ENCODE assay signal across 8 cellular contexts in genomic region chr12:108337235-108338223, GRCh38. TPM values are rescaled to one million over a fixed set of nuclear protein-coding genes. Genes with fewer than 3 reads are reported as not detected.
DNase-seq lines count a peak whose midpoint lies in the region; ATAC-seq, FAIRE-seq and TF ChIP-seq lines count a peak whose summit lies in the region.

No MANE protein-coding gene starts in this region.

- no peaks in the 10 kb centered on the region for H3K9me3 Mint-ChIP-seq in endothelial cell (ENCODE audit: unreplicated experiment)
- H3K9me3 Mint-ChIP-seq in nephron = no peaks in the 10 kb centered on the region
- no peaks in the 10 kb centered on the region for H3K9me3 Mint-ChIP-seq in activated CD8-positive, alpha-beta memory T cell treated with anti-CD3 and anti-CD28 coated beads, Interleukin-2, amount 10 ng/mL, durations not matched to agents 7 days and 5 days (ENCODE audit: low read depth)
- H3K9me3 Mint-ChIP-seq in activated T-helper 2 cell treated with anti-CD3 and anti-CD28 coated beads, Interferon-gamma antibody, Interleukin-2, Interleukin-4, amounts not matched to agents 10 μg/mL and 5 μg/mL and 100 μg/mL, durations not matched to agents 14 hours and 24 hours and 36 hours = no peaks in the 10 kb centered on the region

- TF ChIP-seq CTCF in endothelial cell (IDR thresholded peaks at IDR 0.05; ENCODE audit: unreplicated experiment) = peak; percentile 68
- TF ChIP-seq CTCF in nephron (IDR thresholded peaks at IDR 0.05; ENCODE audit: unreplicated experiment in 3 of 3) = peak; percentile 40 to 54 (median 44)

- CTCF ChIA-PET in activated CD8-positive, alpha-beta memory T cell treated with anti-CD3 and anti-CD28 coated beads, Interleukin-2, amount 10 ng/mL, durations not matched to agents 7 days and 5 days (lab: Charles Lee) = no interaction called here

- DNase-seq in GM12892 (ENCODE audit: insufficient read length) = no peak
- peak; percentile 26 for DNase-seq in NCI-H460 (ENCODE audit: extremely low read depth, low read depth)
- peak; percentile 44 for DNase-seq in endothelial cell (ENCODE audit: low spot score)
- no peak for DNase-seq in activated T-cell treated with anti-CD3 and anti-CD28 coated beads, Interleukin-2, amount 50 U/mL, for 1 hour
- no peak for DNase-seq in activated CD8-positive, alpha-beta memory T cell treated with anti-CD3 and anti-CD28 coated beads, Interleukin-2, amount 10 ng/mL, durations not matched to agents 7 days and 5 days
- no peak for DNase-seq in activated T-helper 2 cell treated with anti-CD3 and anti-CD28 coated beads, Interferon-gamma antibody, Interleukin-2, Interleukin-4, amounts not matched to agents 10 μg/mL and 5 μg/mL and 100 μg/mL, durations not matched to agents 14 hours and 24 hours and 36 hours (ENCODE audit: low spot score)

- H3K4me1 ChIP-seq in ACC112 (ENCODE audit: control insufficient read depth, insufficient read depth, low read length, unreplicated experiment) = peaks cover 23% of the 10 kb centered on the region

- ATAC-seq in activated CD8-positive, alpha-beta memory T cell treated with anti-CD3 and anti-CD28 coated beads, Interleukin-2, amount 10 ng/mL, durations not matched to agents 7 days and 5 days = no peak

- peaks cover 3% of the 10 kb centered on the region; the same call in 1 of the 2 replicates for H3K36me3 ChIP-seq in ACC112 (ENCODE audit: insufficient read depth, low read length)

- no peak for TF ChIP-seq POLR2A in GM12892 (IDR thresholded peaks at IDR 0.05; ENCODE audit: low read depth, low read length)

- H3K4me1 Mint-ChIP-seq in endothelial cell (ENCODE audit: unreplicated experiment) = peaks cover 25% of the 10 kb centered on the region
- peaks cover 19% of the 10 kb centered on the region for H3K4me1 Mint-ChIP-seq in nephron
- peaks cover 9% of the 10 kb centered on the region for H3K4me1 Mint-ChIP-seq in activated CD8-positive, alpha-beta memory T cell treated with anti-CD3 and anti-CD28 coated beads, Interleukin-2, amount 10 ng/mL, durations not matched to agents 7 days and 5 days
- H3K4me1 Mint-ChIP-seq in activated T-helper 2 cell treated with anti-CD3 and anti-CD28 coated beads, Interferon-gamma antibody, Interleukin-2, Interleukin-4, amounts not matched to agents 10 μg/mL and 5 μg/mL and 100 μg/mL, durations not matched to agents 14 hours and 24 hours and 36 hours (ENCODE audit: low read depth) = peaks cover 6% of the 10 kb centered on the region

- no peaks in the 10 kb centered on the region for H3K36me3 Mint-ChIP-seq in endothelial cell (ENCODE audit: low read depth, unreplicated experiment)
- no peaks in the 10 kb centered on the region for H3K36me3 Mint-ChIP-seq in nephron (ENCODE audit: low read depth)
- H3K36me3 Mint-ChIP-seq in activated CD8-positive, alpha-beta memory T cell treated with anti-CD3 and anti-CD28 coated beads, Interleukin-2, amount 10 ng/mL, durations not matched to agents 7 days and 5 days = no peaks in the 10 kb centered on the region
- H3K36me3 Mint-ChIP-seq in activated T-helper 2 cell treated with anti-CD3 and anti-CD28 coated beads, Interferon-gamma antibody, Interleukin-2, Interleukin-4, amounts not matched to agents 10 μg/mL and 5 μg/mL and 100 μg/mL, durations not matched to agents 14 hours and 24 hours and 36 hours (ENCODE audit: low read depth) = no peaks in the 10 kb centered on the region

- no peak overlapping the region for H3K4me3 Mint-ChIP-seq in endothelial cell (ENCODE audit: unreplicated experiment)
- peak overlapping the region; percentile 4 to 78 (median 40) for H3K4me3 Mint-ChIP-seq in nephron
- H3K4me3 Mint-ChIP-seq in activated CD8-positive, alpha-beta memory T cell treated with anti-CD3 and anti-CD28 coated beads, Interleukin-2, amount 10 ng/mL, durations not matched to agents 7 days and 5 days = no peak overlapping the region
- no peak overlapping the region for H3K4me3 Mint-ChIP-seq in activated T-helper 2 cell treated with anti-CD3 and anti-CD28 coated beads, Interferon-gamma antibody, Interleukin-2, Interleukin-4, amounts not matched to agents 10 μg/mL and 5 μg/mL and 100 μg/mL, durations not matched to agents 14 hours and 24 hours and 36 hours (ENCODE audit: low read depth)

- H3K27me3 ChIP-seq in ACC112 (ENCODE audit: insufficient read depth, low read length) = no peaks in the 10 kb centered on the region

- H3K27ac ChIP-seq in ACC112 (ENCODE audit: low read depth, low read length) = no peak overlapping the region

- FAIRE-seq in GM12892 (lab: Jason Lieb, UNC) = peak; percentile 70

- H3K27ac Mint-ChIP-seq in endothelial cell (ENCODE audit: unreplicated experiment) (no peak overlapping the region), nephron (no peak overlapping the region)
- H3K27ac Mint-ChIP-seq in activated CD8-positive, alpha-beta memory T cell treated with anti-CD3 and anti-CD28 coated beads, Interleukin-2, amount 10 ng/mL, durations not matched to agents 7 days and 5 days = no peak overlapping the region
- H3K27ac Mint-ChIP-seq in activated T-helper 2 cell treated with anti-CD3 and anti-CD28 coated beads, Interferon-gamma antibody, Interleukin-2, Interleukin-4, amounts not matched to agents 10 μg/mL and 5 μg/mL and 100 μg/mL, durations not matched to agents 14 hours and 24 hours and 36 hours = no peak overlapping the region

- intact Hi-C loops in activated T-helper 2 cell treated with anti-CD3 and anti-CD28 coated beads, Interferon-gamma antibody, Interleukin-2, Interleukin-4, amounts not matched to agents 10 μg/mL and 5 μg/mL and 100 μg/mL, durations not matched to agents 14 hours and 24 hours and 36 hours (cut with micrococcal nuclease) = no loop called here

- no peaks in the 10 kb centered on the region for H3K79me2 ChIP-seq in ACC112 (ENCODE audit: control insufficient read depth, insufficient read depth, low read length, unreplicated experiment)

- peak overlapping the region; percentile 63; the same call in 1 of the 2 replicates for H3K4me3 ChIP-seq in ACC112 (ENCODE audit: low read depth, low read length)

- peaks cover 9% of the 10 kb centered on the region for H3K27me3 Mint-ChIP-seq in endothelial cell (ENCODE audit: unreplicated experiment)
- H3K27me3 Mint-ChIP-seq in nephron (ENCODE audit: low read depth) = peaks cover 11% of the 10 kb centered on the region
- peaks cover 32% of the 10 kb centered on the region for H3K27me3 Mint-ChIP-seq in activated CD8-positive, alpha-beta memory T cell treated with anti-CD3 and anti-CD28 coated beads, Interleukin-2, amount 10 ng/mL, durations not matched to agents 7 days and 5 days
- H3K27me3 Mint-ChIP-seq in activated T-helper 2 cell treated with anti-CD3 and anti-CD28 coated beads, Interferon-gamma antibody, Interleukin-2, Interleukin-4, amounts not matched to agents 10 μg/mL and 5 μg/mL and 100 μg/mL, durations not matched to agents 14 hours and 24 hours and 36 hours (ENCODE audit: low read depth) = peaks cover 31% of the 10 kb centered on the region

- no peak overlapping the region for H2AFZ ChIP-seq in ACC112 (ENCODE audit: low read length, unreplicated experiment)

RNA-seq across cellular contexts. Expression of gene CMKLR1, which starts 1.6 kb away (rescaled TPM):
- 8.0 TPM for polyA plus RNA-seq in GM12892 (2012; ENCODE audit: missing spikeins)
- total RNA-seq in NCI-H460 (2014; rRNA removed; shearing (Covaris generic)) = not detected in 2 replicates
- not detected in 2 replicates for polyA plus RNA-seq in NCI-H460 (2014; cell fraction: nucleus; rRNA removed)
- 0.51 TPM for total RNA-seq in endothelial cell (ENCODE audit: unreplicated experiment)
- total RNA-seq in activated CD8-positive, alpha-beta memory T cell treated with anti-CD3 and anti-CD28 coated beads, Interleukin-2, amount 10 ng/mL, durations not matched to agents 7 days and 5 days = not detected
- not detected in 2 replicates for total RNA-seq in activated T-helper 2 cell treated with anti-CD3 and anti-CD28 coated beads, Interferon-gamma antibody, Interleukin-2, Interleukin-4, amounts not matched to agents 10 μg/mL and 5 μg/mL and 100 μg/mL, durations not matched to agents 14 hours and 24 hours and 36 hours

Comparison
In these comparisons a context has a peak if more than half of its experiments do, and no peak if none do; other contexts are left out.
1. DNase-seq: peak in NCI-H460 (single experiment) and endothelial cell (single experiment); none in GM12892 (single experiment), activated T-cell treated with anti-CD3 and anti-CD28 coated beads, Interleukin-2, amount 50 U/mL, for 1 hour (single experiment), activated CD8-positive, alpha-beta memory T cell treated with anti-CD3 and anti-CD28 coated beads, Interleukin-2, amount 10 ng/mL, durations not matched to agents 7 days and 5 days (single experiment) and activated T-helper 2 cell treated with anti-CD3 and anti-CD28 coated beads, Interferon-gamma antibody, Interleukin-2, Interleukin-4, amounts not matched to agents 10 μg/mL and 5 μg/mL and 100 μg/mL, durations not matched to agents 14 hours and 24 hours and 36 hours (single experiment).
2. H3K4me3 Mint-ChIP-seq: peak in nephron (3 of 3); none in endothelial cell (single experiment), activated CD8-positive, alpha-beta memory T cell treated with anti-CD3 and anti-CD28 coated beads, Interleukin-2, amount 10 ng/mL, durations not matched to agents 7 days and 5 days (single experiment) and activated T-helper 2 cell treated with anti-CD3 and anti-CD28 coated beads, Interferon-gamma antibody, Interleukin-2, Interleukin-4, amounts not matched to agents 10 μg/mL and 5 μg/mL and 100 μg/mL, durations not matched to agents 14 hours and 24 hours and 36 hours (single experiment).